Comparison of ENCODE assay signal across 17 cellular contexts in genomic region chr1:186202174-186202843, GRCh38.
A peak's percentile ranks its signal among the peaks of the same experiment; 100 is the strongest.
DNase-seq lines count a peak whose midpoint lies in the region; ATAC-seq and TF ChIP-seq lines count a peak whose summit lies in the region.
"Had no signal": no experiment of that assay in that cellular context is flagged by ENCODE, and none has a peak within 500 bp of the region (broad histone marks: within the 10 kb centered on the region; RNA-seq: fewer than 3 reads in every experiment).

No MANE protein-coding gene starts in this region.

- POLR2A ChIA-PET in activated CD4-positive, alpha-beta memory T cell treated with anti-CD3 and anti-CD28 coated beads, Interleukin-2, amount 10 ng/mL, durations not matched to agents 7 days and 5 days (lab: Charles Lee): no interaction called here

- no peaks in the 10 kb centered on the region for H3K9me2 ChIP-seq in GM23248 (ENCODE audit: insufficient read depth)

- H2AFZ ChIP-seq in GM23248: peak overlapping the region; percentile 80
- H2AFZ ChIP-seq in fibroblast of lung (ENCODE audit: low read length): peak overlapping the region; percentile 58

- intact Hi-C loops in lower lobe of right lung (cut with DNase I): no loop called here

- peak overlapping the region; percentile 69 for H3K27ac ChIP-seq in GM23248
- no peak overlapping the region for H3K27ac ChIP-seq in fibroblast of lung (ENCODE audit: insufficient read depth, low read length)
- peak overlapping the region; percentile 26 for H3K27ac ChIP-seq in lower lobe of right lung
- H3K27ac ChIP-seq in subcutaneous abdominal adipose tissue (ENCODE audit: low read depth, low read length): peak overlapping the region; percentile 48
- H3K27ac ChIP-seq: VCaP had no signal

- CTCF ChIA-PET in activated CD4-positive, alpha-beta memory T cell treated with anti-CD3 and anti-CD28 coated beads, Interleukin-2, amount 10 ng/mL, durations not matched to agents 7 days and 5 days (lab: Charles Lee): no interaction called here

- H3K27me3 ChIP-seq in GM23248 (replicated peaks; ENCODE audit: insufficient read depth) (no peaks in the 10 kb centered on the region), fibroblast of lung (ENCODE audit: control insufficient read depth, insufficient read depth, low read length) (no peaks in the 10 kb centered on the region), lower lobe of right lung (ENCODE audit: low read depth) (no peaks in the 10 kb centered on the region), subcutaneous abdominal adipose tissue (ENCODE audit: control insufficient read depth in 5 of 5, insufficient read depth in 4 of 5, low read length in 5 of 5) (no peaks in the 10 kb centered on the region)

- 12% methylated on average over 7 of the region's 7 CpGs for WGBS in GM23248 (ENCODE audit: low coverage in 1 of 2, low lambda C conversion rate in 2 of 2, missing lambda C conversion rate in 2 of 2), 2 experiments

- H3K4me1 ChIP-seq in GM23248 (ENCODE audit: insufficient read depth) (peaks cover 20% of the 10 kb centered on the region), fibroblast of lung (ENCODE audit: control insufficient read depth, extremely low read depth, insufficient read depth, low read length) (peaks cover 7% of the 10 kb centered on the region), lower lobe of right lung (no peaks in the 10 kb centered on the region), subcutaneous abdominal adipose tissue (ENCODE audit: control insufficient read depth in 5 of 5, insufficient read depth in 5 of 5, low read length in 5 of 5) (peaks cover 4 to 20% (median 7%) of the 10 kb centered on the region in 5 donors)

- H3K36me3 Mint-ChIP-seq in activated CD4-positive, alpha-beta memory T cell treated with anti-CD3 and anti-CD28 coated beads, Interleukin-2, amount 10 ng/mL, durations not matched to agents 7 days and 5 days (ENCODE audit: low read depth): no peaks in the 10 kb centered on the region
- H3K36me3 Mint-ChIP-seq: activated CD4-positive, alpha-beta memory T cell treated with anti-CD3 and anti-CD28 coated beads for 36 hours; T-cell had no signal

- no peak overlapping the region for H3K4me3 Mint-ChIP-seq in activated CD4-positive, alpha-beta memory T cell treated with anti-CD3 and anti-CD28 coated beads, Interleukin-2, amount 10 ng/mL, durations not matched to agents 7 days and 5 days
- H3K4me3 Mint-ChIP-seq: activated CD4-positive, alpha-beta memory T cell treated with anti-CD3 and anti-CD28 coated beads for 36 hours; activated T-cell treated with anti-CD3 and anti-CD28 coated beads, Interleukin-2, amount 50 U/mL, for 72 hours; T-cell had no signal

- H3K4me2 ChIP-seq in GM23248 (ENCODE audit: unreplicated experiment) (peak overlapping the region; percentile 19), fibroblast of lung (ENCODE audit: extremely low read depth, insufficient read depth, low read length) (no peak overlapping the region)

- in situ Hi-C loops in GM23248 (cut with MboI): loop anchor here (10.0 to 25.0 kb wide), 2 partner anchors 390 to 478 kb away; no protein-coding TSS in a partner anchor

- no peaks in the 10 kb centered on the region for H3K4me1 Mint-ChIP-seq in activated CD4-positive, alpha-beta memory T cell treated with anti-CD3 and anti-CD28 coated beads, Interleukin-2, amount 10 ng/mL, durations not matched to agents 7 days and 5 days

- H3K79me2 ChIP-seq in GM23248 (ENCODE audit: insufficient read depth): no peaks in the 10 kb centered on the region
- no peaks in the 10 kb centered on the region for H3K79me2 ChIP-seq in fibroblast of lung (ENCODE audit: control insufficient read depth, insufficient read depth, low read length)

- no peaks in the 10 kb centered on the region for H3K9me3 Mint-ChIP-seq in activated CD4-positive, alpha-beta memory T cell treated with anti-CD3 and anti-CD28 coated beads, Interleukin-2, amount 10 ng/mL, durations not matched to agents 7 days and 5 days
- H3K9me3 Mint-ChIP-seq: activated CD4-positive, alpha-beta memory T cell treated with anti-CD3 and anti-CD28 coated beads for 36 hours had no signal

- H3K27ac Mint-ChIP-seq in activated CD4-positive, alpha-beta memory T cell treated with anti-CD3 and anti-CD28 coated beads, Interleukin-2, amount 10 ng/mL, durations not matched to agents 7 days and 5 days: no peak overlapping the region
- H3K27ac Mint-ChIP-seq: activated CD4-positive, alpha-beta memory T cell treated with anti-CD3 and anti-CD28 coated beads for 36 hours; activated T-cell treated with anti-CD3 and anti-CD28 coated beads, Interleukin-2, amount 50 U/mL, for 72 hours; T-cell had no signal

- H3K36me3 ChIP-seq in GM23248 (ENCODE audit: low read depth) (no peaks in the 10 kb centered on the region), fibroblast of lung (ENCODE audit: control insufficient read depth, insufficient read depth, low read length) (no peaks in the 10 kb centered on the region), lower lobe of right lung (no peaks in the 10 kb centered on the region), subcutaneous abdominal adipose tissue (ENCODE audit: control insufficient read depth in 5 of 5, insufficient read depth in 5 of 5, low read length in 5 of 5) (no peaks in the 10 kb centered on the region)

- H3F3A ChIP-seq in GM23248 (ENCODE audit: insufficient read depth): peaks cover 24% of the 10 kb centered on the region

- ATAC-seq in lower lobe of right lung (peak; percentile 65 to 79), GM18502 (IDR thresholded peaks at IDR 0.05; ENCODE audit: poor library complexity, unreplicated experiment) (no peak)
- ATAC-seq: activated T-cell treated with anti-CD3 and anti-CD28 coated beads, Interleukin-2, amount 50 U/mL, for 72 hours; T-cell had no signal

- H3K9me3 ChIP-seq in GM23248 (ENCODE audit: low read depth) (no peaks in the 10 kb centered on the region), fibroblast of lung (ENCODE audit: control insufficient read depth, insufficient read depth, low read depth, low read length) (no peaks in the 10 kb centered on the region), lower lobe of right lung (no peaks in the 10 kb centered on the region), subcutaneous abdominal adipose tissue (ENCODE audit: control insufficient read depth in 5 of 5, low read length in 5 of 5) (no peaks in the 10 kb centered on the region)

- DNase-seq in GM23248: peak; percentile 76
- DNase-seq in fibroblast of lung (ENCODE audit: low read depth in 2 of 2): peak in 1 of 2 donors; percentile 81
- no peak for DNase-seq in lower lobe of right lung
- no peak for DNase-seq in SW480 (ENCODE audit: low spot score)
- no peak for DNase-seq in activated CD4-positive, alpha-beta memory T cell treated with anti-CD3 and anti-CD28 coated beads, Interleukin-2, amount 10 ng/mL, durations not matched to agents 7 days and 5 days
- no peak for DNase-seq in iPS-NIHi11 (ENCODE audit: low spot score)
- DNase-seq: activated CD4-positive, alpha-beta memory T cell treated with anti-CD3 and anti-CD28 coated beads for 36 hours; activated T-cell treated with anti-CD3 and anti-CD28 coated beads, Interleukin-2, amount 50 U/mL, for 72 hours; central memory CD4-positive, alpha-beta T cell; MM.1S; NCI-H345; RPMI8226; stimulated activated naive CD4-positive, alpha-beta T cell; T-cell had no signal

- H3K9ac ChIP-seq in GM23248 (no peak overlapping the region; the same call in 1 of the 2 replicates), fibroblast of lung (ENCODE audit: insufficient read depth, low read length) (no peak overlapping the region), subcutaneous abdominal adipose tissue (ENCODE audit: low read length in 5 of 5) (peak overlapping the region in 1 of 5 donors; percentile 40)

- H4K20me1 ChIP-seq in GM23248 (ENCODE audit: insufficient read depth) (no peaks in the 10 kb centered on the region), fibroblast of lung (ENCODE audit: control insufficient read depth, extremely low read depth, insufficient read depth, low read length) (no peaks in the 10 kb centered on the region)

- no peak overlapping the region for H3K4me3 ChIP-seq in GM23248
- no peak overlapping the region for H3K4me3 ChIP-seq in fibroblast of lung (replicated peaks in 1 of 4; ENCODE audit: control extremely low read depth in 1 of 4, insufficient read depth in 1 of 4, low read depth in 3 of 4, low read length in 4 of 4)
- no peak overlapping the region for H3K4me3 ChIP-seq in lower lobe of right lung
- H3K4me3 ChIP-seq in subcutaneous abdominal adipose tissue (ENCODE audit: low read depth in 1 of 5, low read length in 5 of 5): no peak overlapping the region

- peaks cover 4% of the 10 kb centered on the region for H3K27me3 Mint-ChIP-seq in activated CD4-positive, alpha-beta memory T cell treated with anti-CD3 and anti-CD28 coated beads, Interleukin-2, amount 10 ng/mL, durations not matched to agents 7 days and 5 days

- TF ChIP-seq CTCF in fibroblast of lung (conservative IDR thresholded peaks at IDR 0.05 in 1 of 2, IDR thresholded peaks at IDR 0.05 in 1 of 2; ENCODE audit: low read depth in 1 of 2, low read length in 2 of 2): no peak
- TF ChIP-seq CTCF in lower lobe of right lung (IDR thresholded peaks at IDR 0.05): no peak
